ENCODE assay signal across 9 cellular contexts in genomic region chr4:105624530-105624929, GRCh38.
A peak's percentile ranks its signal among the peaks of the same experiment; 100 is the strongest.
DNase-seq lines count a peak whose midpoint lies in the region; ATAC-seq lines count a peak whose summit lies in the region.
"Had no signal": no experiment of that assay in that cellular context is flagged by ENCODE, and none has a peak within 500 bp of the region (broad histone marks: within the 10 kb centered on the region; RNA-seq: fewer than 3 reads in every experiment).

No MANE protein-coding gene starts in this region.

- H3K9me3 ChIP-seq in adipocyte (ENCODE audit: control insufficient read depth, low read length) = peaks cover 3% of the 10 kb centered on the region
- no peaks in the 10 kb centered on the region for H3K9me3 ChIP-seq in CD8-positive, alpha-beta memory T cell (ENCODE audit: low read length)

- CTCF ChIA-PET in CD8-positive, alpha-beta memory T cell (lab: Charles Lee) = no interaction called here

- H3K27ac Mint-ChIP-seq in CD8-positive, alpha-beta memory T cell = no peak overlapping the region
- H3K27ac Mint-ChIP-seq: activated naive CD8-positive, alpha-beta T cell treated with anti-CD3 and anti-CD28 coated beads, Interleukin-2, amount 10 ng/mL, durations not matched to agents 7 days and 5 days had no signal

- POLR2A ChIA-PET in CD8-positive, alpha-beta memory T cell (lab: Charles Lee) = no interaction called here

- peak; percentile 11 for DNase-seq in adipocyte (ENCODE audit: low read depth)
- peak; percentile 15 for DNase-seq in occipital lobe (lab: John Stamatoyannopoulos, UW)
- DNase-seq in COLO668 (lab: John Stamatoyannopoulos, UW; ENCODE audit: unreplicated experiment) = no peak
- no peak for DNase-seq in CD8-positive, alpha-beta memory T cell
- no peak for DNase-seq in middle frontal gyrus (ENCODE audit: extremely low spot score, low spot score)
- DNase-seq: activated naive CD8-positive, alpha-beta T cell treated with anti-CD3 and anti-CD28 coated beads, Interleukin-2, amount 10 ng/mL, durations not matched to agents 7 days and 5 days had no signal

- H3K27me3 ChIP-seq in adipocyte (replicated peaks; ENCODE audit: control insufficient read depth, insufficient read depth, low read length) = no peaks in the 10 kb centered on the region
- H3K27me3 ChIP-seq in CD8-positive, alpha-beta memory T cell (ENCODE audit: insufficient read depth, low read length, poor library complexity, severe bottlenecking) = no peaks in the 10 kb centered on the region

- peaks cover 0 to 10% of the 10 kb centered on the region in 2 donors for H3K27me3 Mint-ChIP-seq in CD8-positive, alpha-beta memory T cell

- H3K4me1 Mint-ChIP-seq in CD8-positive, alpha-beta memory T cell = no peaks in the 10 kb centered on the region

- peaks cover 3% of the 10 kb centered on the region for H3K4me1 ChIP-seq in adipocyte (ENCODE audit: control insufficient read depth, insufficient read depth, low read length)
- no peaks in the 10 kb centered on the region for H3K4me1 ChIP-seq in CD8-positive, alpha-beta memory T cell (ENCODE audit: insufficient read depth, low read length)

- H3K4me3 Mint-ChIP-seq in CD8-positive, alpha-beta memory T cell = no peak overlapping the region
- H3K4me3 Mint-ChIP-seq: activated naive CD8-positive, alpha-beta T cell treated with anti-CD3 and anti-CD28 coated beads, Interleukin-2, amount 10 ng/mL, durations not matched to agents 7 days and 5 days had no signal

- H3K4me3 ChIP-seq in adipocyte (ENCODE audit: low read length) = no peak overlapping the region
- no peak overlapping the region for H3K4me3 ChIP-seq in CD8-positive, alpha-beta memory T cell (ENCODE audit: low read length)

- no peaks in the 10 kb centered on the region for H3K36me3 Mint-ChIP-seq in CD8-positive, alpha-beta memory T cell
- H3K36me3 Mint-ChIP-seq: activated naive CD8-positive, alpha-beta T cell treated with anti-CD3 and anti-CD28 coated beads, Interleukin-2, amount 10 ng/mL, durations not matched to agents 7 days and 5 days had no signal

- no peaks in the 10 kb centered on the region for H3K9me3 Mint-ChIP-seq in CD8-positive, alpha-beta memory T cell
- H3K9me3 Mint-ChIP-seq: activated naive CD8-positive, alpha-beta T cell treated with anti-CD3 and anti-CD28 coated beads, Interleukin-2, amount 10 ng/mL, durations not matched to agents 7 days and 5 days had no signal

- ATAC-seq in GM18907 (IDR thresholded peaks at IDR 0.05; ENCODE audit: unreplicated experiment) (peak; percentile 71), HG02884 (IDR thresholded peaks at IDR 0.05; ENCODE audit: unreplicated experiment) (peak; percentile 53), GM18873 (IDR thresholded peaks at IDR 0.05; ENCODE audit: low FRiP score, unreplicated experiment) (no peak)

- no peaks in the 10 kb centered on the region for H3K36me3 ChIP-seq in adipocyte (ENCODE audit: control insufficient read depth, insufficient read depth, low read length, severe bottlenecking)
- no peaks in the 10 kb centered on the region for H3K36me3 ChIP-seq in CD8-positive, alpha-beta memory T cell (ENCODE audit: insufficient read depth, low read length)

- no peak overlapping the region for H3K9ac ChIP-seq in adipocyte (ENCODE audit: low read length)

- no peak overlapping the region for H3K27ac ChIP-seq in CD8-positive, alpha-beta memory T cell (ENCODE audit: low read depth, low read length)

Comparison
In these comparisons a context has a peak if more than half of its experiments do, and no peak if none do; other contexts are left out.
1. DNase-seq: peak in adipocyte (single experiment) and occipital lobe (single experiment); none in COLO668 (single experiment), CD8-positive, alpha-beta memory T cell (0 of 5) and middle frontal gyrus (single experiment).